In genomic region chr18:61334951-61335736, GRCh38 we compare ENCODE assay signal across 16 cellular contexts. TPM values are rescaled to one million over a fixed set of nuclear protein-coding genes. Genes with fewer than 3 reads are reported as not detected.
DNase-seq lines count a peak whose midpoint lies in the region; ATAC-seq, FAIRE-seq and TF ChIP-seq lines count a peak whose summit lies in the region.
"Had no signal": no experiment of that assay in that cellular context is flagged by ENCODE, and none has a peak within 500 bp of the region (broad histone marks: within the 10 kb centered on the region; RNA-seq: fewer than 3 reads in every experiment).

No MANE protein-coding gene starts in this region.

- H3K36me3 ChIP-seq in HUES64 (ENCODE audit: insufficient read depth, low read length) = no peaks in the 10 kb centered on the region
- H3K36me3 ChIP-seq in gastrocnemius medialis = no peaks in the 10 kb centered on the region

- H3K27me3 ChIP-seq in HUES64 (ENCODE audit: insufficient read depth, low read length) = peaks cover 43% of the 10 kb centered on the region
- H3K27me3 ChIP-seq in gastrocnemius medialis = peaks cover 13 to 26% (median 22%) of the 10 kb centered on the region in 3 donors

- no peak for TF ChIP-seq POLR2A in gastrocnemius medialis (IDR thresholded peaks at IDR 0.05)

- H3K4me3 Mint-ChIP-seq in activated T-cell treated with anti-CD3 and anti-CD28 coated beads, Interleukin-2, amount 50 U/mL, for 72 hours = no peak overlapping the region
- H3K4me3 Mint-ChIP-seq: activated naive CD8-positive, alpha-beta T cell treated with anti-CD3 and anti-CD28 coated beads for 36 hours; CD4-positive, alpha-beta memory T cell had no signal

- no peak overlapping the region for H3K27ac Mint-ChIP-seq in activated T-cell treated with anti-CD3 and anti-CD28 coated beads, Interleukin-2, amount 50 U/mL, for 72 hours
- H3K27ac Mint-ChIP-seq: activated naive CD8-positive, alpha-beta T cell treated with anti-CD3 and anti-CD28 coated beads for 36 hours; CD4-positive, alpha-beta memory T cell; immature natural killer cell had no signal

- no peak overlapping the region for H3K9ac ChIP-seq in HUES64 (ENCODE audit: low read depth, low read length)

- no peaks in the 10 kb centered on the region for H3K9me3 Mint-ChIP-seq in activated T-cell treated with anti-CD3 and anti-CD28 coated beads, Interleukin-2, amount 50 U/mL, for 72 hours
- H3K9me3 Mint-ChIP-seq: activated naive CD8-positive, alpha-beta T cell treated with anti-CD3 and anti-CD28 coated beads for 36 hours had no signal

- no peaks in the 10 kb centered on the region for H3K36me3 Mint-ChIP-seq in activated T-cell treated with anti-CD3 and anti-CD28 coated beads, Interleukin-2, amount 50 U/mL, for 72 hours (ENCODE audit: insufficient read depth in 2 of 2)
- H3K36me3 Mint-ChIP-seq: activated naive CD8-positive, alpha-beta T cell treated with anti-CD3 and anti-CD28 coated beads for 36 hours; CD4-positive, alpha-beta memory T cell had no signal

- TF ChIP-seq CTCF in gastrocnemius medialis (IDR thresholded peaks at IDR 0.05 in 4 of 5, conservative IDR thresholded peaks at IDR 0.05 in 1 of 5) = no peak

- H3K9me3 ChIP-seq in HUES64 (ENCODE audit: insufficient read depth, low read depth, low read length) (no peaks in the 10 kb centered on the region), gastrocnemius medialis (no peaks in the 10 kb centered on the region)

- in situ Hi-C loops in gastrocnemius medialis (cut with MboI; ENCODE audit: low sequenced_read_pairs in 4 of 4) = loop anchor here in 1 of 4 donors (25.0 kb wide), 1 partner anchor 102 kb away; no protein-coding TSS in a partner anchor

- WGBS in HUES64 = 87% methylated on average over 11 of the region's 11 CpGs

- H3K4me1 ChIP-seq in HUES64 (ENCODE audit: insufficient read depth, low read length) (no peaks in the 10 kb centered on the region; the same call in 1 of the 2 replicates), gastrocnemius medialis (no peaks in the 10 kb centered on the region)

- H3K4me3 ChIP-seq in HUES64 (ENCODE audit: low read length) = peak overlapping the region; percentile 72
- peak overlapping the region in 1 of 4 donors; percentile 11 for H3K4me3 ChIP-seq in gastrocnemius medialis

- H3K27me3 Mint-ChIP-seq in activated T-cell treated with anti-CD3 and anti-CD28 coated beads, Interleukin-2, amount 50 U/mL, for 72 hours (ENCODE audit: low read depth) = peaks cover 40% of the 10 kb centered on the region

- CTCF ChIA-PET in HEK293T (lab: Yijun Ruan, JAX) = interaction anchor here (1.0 kb wide), 1 partner anchor 13 kb away, joined by 3 read pairs; no protein-coding TSS in a partner anchor

- FAIRE-seq in urothelium cell line (lab: Jason Lieb, UNC) = no peak
- FAIRE-seq: colon, H54 had no signal

- peak; percentile 35 to 61 for ATAC-seq in gastrocnemius medialis
- no peak for ATAC-seq in activated T-cell treated with anti-CD3 and anti-CD28 coated beads, Interleukin-2, amount 50 U/mL, for 72 hours (replicated peaks in 1 of 2)

- H3K4me1 Mint-ChIP-seq in activated T-cell treated with anti-CD3 and anti-CD28 coated beads, Interleukin-2, amount 50 U/mL, for 72 hours (ENCODE audit: low read depth) = no peaks in the 10 kb centered on the region
- H3K4me1 Mint-ChIP-seq: activated naive CD8-positive, alpha-beta T cell treated with anti-CD3 and anti-CD28 coated beads for 36 hours had no signal

- intact Hi-C loops in gastrocnemius medialis (cut with DNase I; ENCODE audit: low total_unique reads) = no loop called here

- peak; percentile 55 for DNase-seq in left kidney (ENCODE audit: low read depth, low spot score)
- DNase-seq in gastrocnemius medialis = peak in 1 of 2 donors; percentile 16
- DNase-seq in KG1 (lab: John Stamatoyannopoulos, UW) = no peak
- DNase-seq in activated T-cell treated with anti-CD3 and anti-CD28 coated beads, Interleukin-2, amount 50 U/mL, for 72 hours = no peak
- DNase-seq in urothelium cell line (ENCODE audit: low spot score) = no peak
- no peak for DNase-seq in HEK293T (ENCODE audit: extremely low spot score)
- DNase-seq: activated naive CD8-positive, alpha-beta T cell treated with anti-CD3 and anti-CD28 coated beads for 36 hours; CD4-positive, alpha-beta memory T cell; immature natural killer cell; NCI-H2081 treated with DMSO at 0.1 percent for 48 hours; SHP77 had no signal

- POLR2A ChIA-PET in HEK293T (lab: Yijun Ruan, JAX) = no interaction called here

- no peak overlapping the region for H3K27ac ChIP-seq in HUES64 (ENCODE audit: low read depth, low read length)
- peak overlapping the region; percentile 96 for H3K27ac ChIP-seq in cingulate gyrus (ENCODE audit: low read depth, low read length)
- H3K27ac ChIP-seq in gastrocnemius medialis = peak overlapping the region in 2 of 4 donors; percentile 18 to 69

TF ChIP-seq in HEK293T, 16 proteins besides CTCF, POLR2A, EP300 and RAD21:
- TF ChIP-seq FOXA1 (IDR thresholded peaks at IDR 0.05) (no peak), PKNOX1 (IDR thresholded peaks at IDR 0.05) (no peak), FOXK2 (IDR thresholded peaks at IDR 0.05) (no peak), ARNT (IDR thresholded peaks at IDR 0.05) (no peak), LEF1 (IDR thresholded peaks at IDR 0.05; ENCODE audit: borderline replicate concordance) (no peak)

RNA-seq across cellular contexts. Expression of gene CDH20, which starts 1.9 kb away (rescaled TPM):
- polyA plus RNA-seq in HUES64 (2013, experiment 1 of 2) = 1.2 TPM
- 4.0 TPM for polyA plus RNA-seq in HUES64 (2013, experiment 2 of 2)
- 10 to 100 TPM in 1 of 4 donors, 1 to 10 TPM in 2, under 1 TPM in 1; 0.51 to 19.6 (median 3.9) TPM for total RNA-seq in gastrocnemius medialis
- under 1 TPM; 0.14 to 0.19 TPM for total RNA-seq in activated T-cell treated with anti-CD3 and anti-CD28 coated beads, Interleukin-2, amount 50 U/mL, for 72 hours
- total RNA-seq: CD4-positive, alpha-beta memory T cell; M059J had no signal
- polyA plus RNA-seq: CD4-positive, alpha-beta memory T cell; immature natural killer cell had no signal

Comparison
In these comparisons a context has a peak if more than half of its experiments do, and no peak if none do; other contexts are left out.
1. ATAC-seq: peak in gastrocnemius medialis (2 of 2); none in activated T-cell treated with anti-CD3 and anti-CD28 coated beads, Interleukin-2, amount 50 U/mL, for 72 hours (0 of 2).